Comparison of ENCODE assay signal across 14 cellular contexts in the genomic region with DNA sequence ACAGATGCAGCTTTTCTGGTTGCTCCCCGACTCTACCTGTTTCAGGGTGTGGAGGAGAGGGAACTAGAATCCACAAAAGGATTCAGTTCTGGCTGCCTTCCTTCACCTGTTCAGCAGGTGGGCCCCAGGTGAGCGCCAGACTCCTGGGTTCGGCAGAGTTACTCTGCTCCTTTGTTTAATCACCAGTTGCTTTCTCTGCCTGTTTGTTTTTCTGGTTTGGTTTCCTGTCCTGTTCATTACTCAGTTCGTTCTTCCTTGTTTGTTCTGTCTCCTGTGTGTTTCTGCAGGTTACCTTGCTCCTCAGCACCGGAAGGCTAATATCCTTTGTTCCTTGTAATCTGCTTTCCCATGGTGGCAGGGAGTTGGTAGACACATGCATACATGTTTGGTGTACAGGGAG.
DNase-seq lines count a peak whose midpoint lies in the region; ATAC-seq, FAIRE-seq and TF ChIP-seq lines count a peak whose summit lies in the region.
"Had no signal": no experiment of that assay in that cellular context is flagged by ENCODE, and none has a peak within 500 bp of the region (broad histone marks: within the 10 kb centered on the region; RNA-seq: fewer than 3 reads in every experiment).

No MANE protein-coding gene starts in this region.

- no peaks in the 10 kb centered on the region for H3K36me3 Mint-ChIP-seq in immature natural killer cell
- H3K36me3 Mint-ChIP-seq: activated CD8-positive, alpha-beta memory T cell treated with anti-CD3 and anti-CD28 coated beads, Interleukin-2, amount 10 ng/mL, durations not matched to agents 7 days and 5 days had no signal

- H3K4me1 ChIP-seq in hepatocyte (ENCODE audit: insufficient read depth), result no peaks in the 10 kb centered on the region
- H3K4me1 ChIP-seq: upper lobe of right lung had no signal

- no peak for TF ChIP-seq CTCF in hepatocyte (IDR thresholded peaks at IDR 0.05; ENCODE audit: poor library complexity)

- FAIRE-seq in RCC 7860 (lab: Jason Lieb, UNC), result no peak

- no peak overlapping the region for H3K4me3 ChIP-seq in hepatocyte
- H3K4me3 ChIP-seq: upper lobe of right lung had no signal

- peaks cover 0 to 9% (median 3%) of the 10 kb centered on the region in 6 donors for H3K9me3 Mint-ChIP-seq in immature natural killer cell

- peak overlapping the region; percentile 11 for H2AFZ ChIP-seq in hepatocyte

- no peaks in the 10 kb centered on the region for H4K20me1 ChIP-seq in hepatocyte (ENCODE audit: insufficient read depth, poor library complexity, severe bottlenecking)

- no peaks in the 10 kb centered on the region for H3K9me2 ChIP-seq in hepatocyte (replicated peaks; ENCODE audit: insufficient read depth)

- ATAC-seq in HG03457 (IDR thresholded peaks at IDR 0.05; ENCODE audit: unreplicated experiment) (no peak), GM18520 (IDR thresholded peaks at IDR 0.05; ENCODE audit: unreplicated experiment) (no peak)
- ATAC-seq: activated CD8-positive, alpha-beta memory T cell treated with anti-CD3 and anti-CD28 coated beads, Interleukin-2, amount 10 ng/mL, durations not matched to agents 7 days and 5 days; upper lobe of right lung had no signal

- H3K36me3 ChIP-seq in hepatocyte (replicated peaks; ENCODE audit: insufficient read depth, low read depth), result no peaks in the 10 kb centered on the region
- H3K36me3 ChIP-seq: upper lobe of right lung had no signal

- H3K27me3 ChIP-seq in hepatocyte, result no peaks in the 10 kb centered on the region
- H3K27me3 ChIP-seq: upper lobe of right lung had no signal

- no peak overlapping the region for H3K4me3 Mint-ChIP-seq in immature natural killer cell
- H3K4me3 Mint-ChIP-seq: activated CD8-positive, alpha-beta memory T cell treated with anti-CD3 and anti-CD28 coated beads, Interleukin-2, amount 10 ng/mL, durations not matched to agents 7 days and 5 days had no signal

- H3K4me1 Mint-ChIP-seq in immature natural killer cell, result no peaks in the 10 kb centered on the region
- H3K4me1 Mint-ChIP-seq: activated CD8-positive, alpha-beta memory T cell treated with anti-CD3 and anti-CD28 coated beads, Interleukin-2, amount 10 ng/mL, durations not matched to agents 7 days and 5 days had no signal

- DNase-seq in COLO668 (lab: John Stamatoyannopoulos, UW; ENCODE audit: unreplicated experiment), result peak; percentile 79
- peak; percentile 84 for DNase-seq in NCI-H1105 (lab: John Stamatoyannopoulos, UW)
- DNase-seq in NCI-H69 (lab: John Stamatoyannopoulos, UW), result peak; percentile 97
- DNase-seq in hepatocyte (ENCODE audit: low spot score), result peak; percentile 6
- no peak for DNase-seq in immature natural killer cell
- DNase-seq in RCC 7860 (ENCODE audit: low spot score), result no peak
- DNase-seq: activated CD8-positive, alpha-beta memory T cell treated with anti-CD3 and anti-CD28 coated beads, Interleukin-2, amount 10 ng/mL, durations not matched to agents 7 days and 5 days; activated naive CD4-positive, alpha-beta T cell treated with anti-CD3 and anti-CD28 coated beads, Interleukin-2, amount 50 U/mL, for 16 hours; caudate nucleus; NK-92 treated with Interleukin-12 subunit alpha and Interleukin-12 subunit beta, amount 100 ng/mL, for 24 hours; occipital lobe; upper lobe of right lung had no signal

- H3K27ac ChIP-seq in hepatocyte, result peak overlapping the region; percentile 41
- H3K27ac ChIP-seq: upper lobe of right lung had no signal

- no peaks in the 10 kb centered on the region for H3K79me2 ChIP-seq in hepatocyte

- H3K27me3 Mint-ChIP-seq in immature natural killer cell (ENCODE audit: low read depth in 3 of 3), result peaks cover 0 to 3% (median 2%) of the 10 kb centered on the region in 3 donors
- H3K27me3 Mint-ChIP-seq: activated CD8-positive, alpha-beta memory T cell treated with anti-CD3 and anti-CD28 coated beads, Interleukin-2, amount 10 ng/mL, durations not matched to agents 7 days and 5 days had no signal

- WGBS in hepatocyte (ENCODE audit: low lambda C conversion rate, missing lambda C conversion rate), result 30% methylated on average over 5 of the region's 5 CpGs

- no peaks in the 10 kb centered on the region for H3K9me3 ChIP-seq in hepatocyte (ENCODE audit: low read depth)
- H3K9me3 ChIP-seq: upper lobe of right lung had no signal

- no peak overlapping the region for H3K27ac Mint-ChIP-seq in immature natural killer cell
- H3K27ac Mint-ChIP-seq: activated CD8-positive, alpha-beta memory T cell treated with anti-CD3 and anti-CD28 coated beads, Interleukin-2, amount 10 ng/mL, durations not matched to agents 7 days and 5 days had no signal

- peak overlapping the region; percentile 58 for H3K4me2 ChIP-seq in hepatocyte

Comparison
In these comparisons a context has a peak if more than half of its experiments do, and no peak if none do; other contexts are left out.
1. DNase-seq: peak in COLO668 (single experiment), NCI-H1105 (single experiment), NCI-H69 (single experiment) and hepatocyte (single experiment); none in immature natural killer cell (0 of 3) and RCC 7860 (single experiment).